In genomic region chr3:13208706-13209295, GRCh38 we compare ENCODE assay signal across 18 cellular contexts.
A peak's percentile ranks its signal among the peaks of the same experiment; 100 is the strongest.
DNase-seq lines count a peak whose midpoint lies in the region; ATAC-seq, FAIRE-seq and TF ChIP-seq lines count a peak whose summit lies in the region.
"Had no signal": no experiment of that assay in that cellular context is flagged by ENCODE, and none has a peak within 500 bp of the region (broad histone marks: within the 10 kb centered on the region; RNA-seq: fewer than 3 reads in every experiment).

No MANE protein-coding gene starts in this region.

- H3K27me3 ChIP-seq in H7 (ENCODE audit: control insufficient read depth, insufficient read depth, low read length) (no peaks in the 10 kb centered on the region), neuronal stem cell (ENCODE audit: control insufficient read depth in 3 of 3, insufficient read depth in 3 of 3, low read depth in 1 of 3, low read length in 3 of 3) (peaks cover 0 to 6% (median 0%) of the 10 kb centered on the region in 3 experiments), spleen (replicated peaks in 1 of 7) (peaks cover 0 to 49% (median 11%) of the 10 kb centered on the region in 7 donors), PC-9 (ENCODE audit: insufficient read depth, low read depth) (no peaks in the 10 kb centered on the region)
- H3K27me3 ChIP-seq: BE2C had no signal

- H3K9ac ChIP-seq in kidney (ENCODE audit: low read length in 2 of 2) = no peak overlapping the region
- H3K9ac ChIP-seq in neuronal stem cell (ENCODE audit: low read depth, low read length, poor library complexity) = peak overlapping the region; percentile 21

- no peaks in the 10 kb centered on the region for H4K20me1 ChIP-seq in PC-9 (ENCODE audit: insufficient read depth)

- no peaks in the 10 kb centered on the region for H3K79me1 ChIP-seq in neuronal stem cell (ENCODE audit: low read depth, low read length)

- H3K4me2 ChIP-seq in neuronal stem cell (ENCODE audit: insufficient read depth, low read length, poor library complexity, severe bottlenecking) (no peak overlapping the region), PC-9 (no peak overlapping the region)

- H3K4me3 ChIP-seq in H7 (ENCODE audit: insufficient read depth, low read depth, low read length) (no peak overlapping the region), kidney (ENCODE audit: low read length in 2 of 2) (no peak overlapping the region), neuronal stem cell (ENCODE audit: low read length in 2 of 2) (no peak overlapping the region), spleen (no peak overlapping the region), PC-9 (no peak overlapping the region)
- H3K4me3 ChIP-seq: HAP-1 had no signal

- peak overlapping the region; percentile 66 for H2BK5ac ChIP-seq in neuronal stem cell (ENCODE audit: low read length)

- H2AK5ac ChIP-seq in neuronal stem cell (ENCODE audit: low read depth, low read length) = peak overlapping the region; percentile 84

- peak overlapping the region; percentile 97 for H3K14ac ChIP-seq in neuronal stem cell (ENCODE audit: low read length)

- H3K23ac ChIP-seq in neuronal stem cell (ENCODE audit: low read depth, low read length, poor library complexity) = peak overlapping the region; percentile 85

- H2BK12ac ChIP-seq in neuronal stem cell (ENCODE audit: low read length) = peak overlapping the region; percentile 94

- DNase-seq in H7 (peak; percentile 57), kidney (peak; percentile 57), neuronal stem cell (ENCODE audit: low spot score) (no peak), spleen (peak; percentile 52), iPS-NIHi11 (ENCODE audit: low spot score) (no peak), PC-9 (no peak)
- DNase-seq: ACHN; BE2C; CD4-positive, alpha-beta memory T cell; DMS153; DMS79; GDM1 had no signal

- H4K8ac ChIP-seq in neuronal stem cell (ENCODE audit: low read depth, low read length) = peak overlapping the region; percentile 65

- H2AFZ ChIP-seq in neuronal stem cell (ENCODE audit: low read length) (no peak overlapping the region), PC-9 (no peak overlapping the region)

- no TSS peak for BruUV-seq in PC-9 (replicated peaks; lab: Mats Ljungman, UMichigan)

- no peak for FAIRE-seq in kidney (lab: Jason Lieb, UNC)
- FAIRE-seq: A204.1, GM12892, GM18507, H1 had no signal

- TF ChIP-seq POLR2A in spleen (IDR thresholded peaks at IDR 0.05) = no peak

- no peaks in the 10 kb centered on the region for H3K79me2 ChIP-seq in PC-9 (ENCODE audit: low read depth)

- no peak overlapping the region for H3K4ac ChIP-seq in neuronal stem cell (ENCODE audit: low read length)

- H3K27ac ChIP-seq in kidney (ENCODE audit: low read depth in 2 of 2, low read length in 2 of 2) (no peak overlapping the region), neuronal stem cell (replicated peaks; ENCODE audit: low read length) (no peak overlapping the region), spleen (no peak overlapping the region), PC-9 (no peak overlapping the region)

- no peak overlapping the region for H4K91ac ChIP-seq in neuronal stem cell (ENCODE audit: low read depth, low read length, poor library complexity)

- H2BK15ac ChIP-seq in neuronal stem cell (ENCODE audit: low read length) = peak overlapping the region; percentile 58

- H3F3A ChIP-seq in PC-9 (ENCODE audit: insufficient read depth, low read depth) = no peaks in the 10 kb centered on the region; the same call in 1 of the 2 replicates

- no peak for ATAC-seq in GM21515 (IDR thresholded peaks at IDR 0.05; ENCODE audit: unreplicated experiment)

- POLR2A ChIA-PET in PC-9 (lab: Charles Lee; ENCODE audit: unreplicated experiment) = no interaction called here

- H3K36me3 ChIP-seq in H7 (replicated peaks; ENCODE audit: control insufficient read depth, insufficient read depth, low read length) = no peaks in the 10 kb centered on the region
- H3K36me3 ChIP-seq in kidney (ENCODE audit: control insufficient read depth in 1 of 2, insufficient read depth in 2 of 2, low read length in 2 of 2) = no peaks in the 10 kb centered on the region
- no peaks in the 10 kb centered on the region for H3K36me3 ChIP-seq in neuronal stem cell (replicated peaks in 1 of 2; ENCODE audit: control insufficient read depth in 2 of 2, insufficient read depth in 2 of 2, low read length in 2 of 2)
- H3K36me3 ChIP-seq in spleen = no peaks in the 10 kb centered on the region
- H3K36me3 ChIP-seq in PC-9 (ENCODE audit: low read depth) = no peaks in the 10 kb centered on the region
- H3K36me3 ChIP-seq: BE2C, HAP-1 had no signal

- no peak overlapping the region for H2BK120ac ChIP-seq in neuronal stem cell (ENCODE audit: low read depth, low read length)

- H3K4me1 ChIP-seq in kidney (ENCODE audit: control insufficient read depth in 1 of 2, insufficient read depth in 1 of 2, low read depth in 1 of 2, low read length in 2 of 2) (no peaks in the 10 kb centered on the region), neuronal stem cell (ENCODE audit: control insufficient read depth in 2 of 2, insufficient read depth in 1 of 2, low read depth in 1 of 2, low read length in 2 of 2) (peaks cover 0 to 2% of the 10 kb centered on the region in 2 donors), spleen (peaks cover 0 to 7% (median 3%) of the 10 kb centered on the region in 6 donors), PC-9 (replicated peaks; ENCODE audit: insufficient read depth) (no peaks in the 10 kb centered on the region)
- H3K4me1 ChIP-seq: BE2C, HAP-1 had no signal

- peak overlapping the region; percentile 87 for H3K18ac ChIP-seq in neuronal stem cell (ENCODE audit: low read length)

- TF ChIP-seq CTCF in kidney (IDR thresholded peaks at IDR 0.05; ENCODE audit: borderline replicate concordance, extremely low read depth, insufficient read depth) = no peak
- TF ChIP-seq CTCF in spleen (IDR thresholded peaks at IDR 0.05 in 8 of 11, conservative IDR thresholded peaks at IDR 0.05 in 3 of 11) = no peak
- TF ChIP-seq CTCF in PC-9 (conservative IDR thresholded peaks at IDR 0.05) = no peak

- intact Hi-C loops in kidney (cut with DNase I) = no loop called here
- intact Hi-C loops in spleen (cut with DNase I; ENCODE audit: low total_unique reads) = no loop called here
- intact Hi-C loops in PC-9 (cut with micrococcal nuclease; ENCODE audit: unreplicated experiment) = no loop called here

- no CpG with 5 or more reads among the region's 12 CpGs for WGBS in neuronal stem cell (ENCODE audit: extremely low coverage in 2 of 2, insufficient read length in 2 of 2, insufficient replicate concordance in 1 of 2), 2 donors
- 61 to 83% (median 82%) methylated on average over 3 to 12 of the region's 12 CpGs for WGBS in spleen, 5 donors

- H3K9me3 ChIP-seq in kidney (ENCODE audit: control insufficient read depth in 1 of 2, low read length in 2 of 2) (no peaks in the 10 kb centered on the region), neuronal stem cell (replicated peaks in 1 of 2; ENCODE audit: control insufficient read depth in 2 of 2, insufficient read depth in 1 of 2, low read depth in 1 of 2, low read length in 2 of 2) (no peaks in the 10 kb centered on the region), spleen (no peaks in the 10 kb centered on the region), PC-9 (ENCODE audit: insufficient read depth, low read depth) (no peaks in the 10 kb centered on the region)
- H3K9me3 ChIP-seq: BE2C, HAP-1 had no signal

- no peaks in the 10 kb centered on the region for H3K9me2 ChIP-seq in PC-9 (ENCODE audit: insufficient read depth)

- CTCF ChIA-PET in PC-9 (lab: Charles Lee) = no interaction called here

Comparison
In these comparisons a context has a peak if more than half of its experiments do, and no peak if none do; other contexts are left out.
1. DNase-seq: peak in H7 (single experiment), kidney (single experiment) and spleen (single experiment); none in neuronal stem cell (single experiment), iPS-NIHi11 (single experiment) and PC-9 (0 of 2).